In the genomic region with DNA sequence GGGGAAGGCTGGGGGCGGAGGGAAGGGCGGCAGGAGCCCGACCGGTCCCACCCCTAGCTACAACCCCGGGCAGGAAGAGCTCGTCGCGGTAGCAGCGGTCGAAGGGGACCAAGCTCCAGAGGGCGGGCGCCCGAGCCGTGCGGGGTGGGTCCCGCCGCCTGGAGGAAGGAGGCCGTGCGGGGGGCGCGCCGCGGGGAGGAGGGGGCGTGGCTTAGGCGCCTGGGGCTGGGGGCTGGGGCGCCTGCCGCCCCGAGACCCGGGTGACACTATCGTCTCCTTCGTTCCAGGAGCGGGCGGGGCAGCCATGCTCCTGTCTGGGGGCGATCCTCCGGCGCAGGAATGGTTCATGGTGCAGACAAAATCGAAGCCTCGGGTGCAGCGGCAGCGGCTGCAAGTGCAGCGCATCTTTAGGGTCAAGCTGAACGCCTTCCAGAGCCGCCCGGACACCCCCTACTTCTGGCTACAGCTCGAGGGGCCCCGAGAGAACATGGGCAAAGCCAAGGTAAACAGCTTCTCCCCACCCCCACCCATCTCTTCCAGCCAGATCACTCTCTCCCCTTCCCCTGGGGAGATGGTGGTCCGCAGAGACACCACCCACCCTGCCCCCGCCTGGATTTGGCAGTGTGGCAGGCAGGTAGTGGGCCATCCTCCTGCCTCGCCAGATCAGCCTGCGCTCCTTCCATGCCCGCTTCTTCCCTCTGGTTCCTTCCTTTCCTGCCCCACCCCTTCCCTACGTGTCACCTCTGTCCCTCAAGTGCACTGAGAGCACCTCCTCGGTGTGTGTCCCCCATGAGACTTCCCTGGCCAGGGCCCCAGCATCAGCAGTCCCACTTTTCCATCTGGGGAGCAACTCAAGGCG, we compare ENCODE assay signal across 8 cellular contexts. TPM values are rescaled to one million over a fixed set of nuclear protein-coding genes. Genes with fewer than 3 reads are reported as not detected.
DNase-seq lines count a peak whose midpoint lies in the region; ATAC-seq and TF ChIP-seq lines count a peak whose summit lies in the region.

A gene (plus strand): TSS at position 61 of the 859 bp plus-strand sequence. CDS start 244 bp downstream, at position 305.

- H3K27me3 Mint-ChIP-seq in activated CD4-positive, alpha-beta T cell treated with anti-CD3 and anti-CD28 coated beads for 36 hours = peaks cover 4% of the 10 kb centered on the region

- no peak for TF ChIP-seq RAD21 in liver (IDR thresholded peaks at IDR 0.05)

- WGBS in liver = 11% methylated on average over 54 of the region's 54 CpGs

- no peaks in the 10 kb centered on the region for H3K9me3 Mint-ChIP-seq in activated CD4-positive, alpha-beta T cell treated with anti-CD3 and anti-CD28 coated beads for 36 hours (ENCODE audit: low read depth)

- intact Hi-C loops in activated CD4-positive, alpha-beta T cell treated with anti-CD3 and anti-CD28 coated beads for 36 hours (cut with DNase I, micrococcal nuclease) = no loop called here

- H3K9me3 ChIP-seq in WERI-Rb-1 (ENCODE audit: severe bottlenecking) (no peaks in the 10 kb centered on the region), liver (ENCODE audit: control insufficient read depth in 4 of 4, low read length in 3 of 4) (no peaks in the 10 kb centered on the region)

- H3K27ac ChIP-seq in WERI-Rb-1 (peak within 1 kb of the TSS; percentile 71), liver (ENCODE audit: low read depth in 1 of 2, low read length in 2 of 2) (peak within 1 kb of the TSS; percentile 36 to 45)

- peak within 1 kb of the TSS; percentile 3 to 10 for H3K9ac ChIP-seq in liver (ENCODE audit: low read depth in 1 of 2, low read length in 2 of 2)

- peak within 1 kb of the TSS; percentile 13 for H3K4me3 Mint-ChIP-seq in activated CD4-positive, alpha-beta T cell treated with anti-CD3 and anti-CD28 coated beads for 36 hours

- H3K36me3 ChIP-seq in WERI-Rb-1 = no peaks in the 10 kb centered on the region
- H3K36me3 ChIP-seq in liver (ENCODE audit: control insufficient read depth in 4 of 4, insufficient read depth in 3 of 4, low read depth in 1 of 4, low read length in 3 of 4) = no peaks in the 10 kb centered on the region

- POLR2A ChIA-PET in activated CD4-positive, alpha-beta T cell treated with anti-CD3 and anti-CD28 coated beads for 36 hours (lab: Charles Lee) = interaction anchor here (0.8 kb wide), 1 partner anchor 20 kb away, joined by 3 read pairs; no protein-coding TSS in a partner anchor

- peaks cover 4% of the 10 kb centered on the region for H3K4me1 Mint-ChIP-seq in activated CD4-positive, alpha-beta T cell treated with anti-CD3 and anti-CD28 coated beads for 36 hours

- H3K4me1 ChIP-seq in liver (ENCODE audit: control insufficient read depth in 4 of 4, insufficient read depth in 4 of 4, low read length in 3 of 4) = peaks cover 3 to 39% (median 29%) of the 10 kb centered on the region in 4 donors

- H3K36me3 Mint-ChIP-seq in activated CD4-positive, alpha-beta T cell treated with anti-CD3 and anti-CD28 coated beads for 36 hours (ENCODE audit: low read depth) = no peaks in the 10 kb centered on the region

- CTCF ChIA-PET in activated CD4-positive, alpha-beta T cell treated with anti-CD3 and anti-CD28 coated beads for 36 hours (lab: Charles Lee) = interaction anchor here (1.9 kb wide), 1 partner anchor 32 kb away, joined by 8 read pairs; no protein-coding TSS in a partner anchor

- H3K27ac Mint-ChIP-seq in activated CD4-positive, alpha-beta T cell treated with anti-CD3 and anti-CD28 coated beads for 36 hours = no peak within 1 kb of the TSS

- peak; percentile 44 for DNase-seq in activated CD4-positive, alpha-beta T cell treated with anti-CD3 and anti-CD28 coated beads for 36 hours
- no peak for DNase-seq in activated CD4-positive, alpha-beta T cell treated with anti-CD3 and anti-CD28 coated beads for 1 hour
- peak; percentile 68 for DNase-seq in WERI-Rb-1
- peak; percentile 57 for DNase-seq in dermis blood vessel endothelial cell
- peak; percentile 38 for DNase-seq in stimulated activated CD8-positive, alpha-beta memory T cell treated with anti-CD3 and anti-CD28 coated beads, Interleukin-4, amount 100 ng/mL, for 48 hours
- no peak for DNase-seq in HCEC 1CT

- H3K27me3 ChIP-seq in WERI-Rb-1 (ENCODE audit: insufficient read depth, low read depth, severe bottlenecking) (no peaks in the 10 kb centered on the region), liver (ENCODE audit: control insufficient read depth in 4 of 4, insufficient read depth in 4 of 4, low read length in 3 of 4) (no peaks in the 10 kb centered on the region)

- H3K4me3 ChIP-seq in WERI-Rb-1 (ENCODE audit: low read depth, low read length) (peak within 1 kb of the TSS; percentile 85), liver (ENCODE audit: low read depth in 1 of 3, low read length in 3 of 3) (peak within 1 kb of the TSS; percentile 50 to 58 (median 53))

- peak; percentile 76 for ATAC-seq in activated CD4-positive, alpha-beta T cell treated with anti-CD3 and anti-CD28 coated beads for 36 hours
- ATAC-seq in GM19023 (IDR thresholded peaks at IDR 0.05; ENCODE audit: unreplicated experiment) = no peak

- no peak for TF ChIP-seq CTCF in WERI-Rb-1 (IDR thresholded peaks at IDR 0.05; ENCODE audit: low read depth, low read length)
- TF ChIP-seq CTCF in liver (IDR thresholded peaks at IDR 0.05; ENCODE audit: low read depth, low read length, missing input control) = no peak

TF ChIP-seq in liver, 16 proteins besides CTCF, POLR2A, EP300 and RAD21:
- TF ChIP-seq, protein P1, sequence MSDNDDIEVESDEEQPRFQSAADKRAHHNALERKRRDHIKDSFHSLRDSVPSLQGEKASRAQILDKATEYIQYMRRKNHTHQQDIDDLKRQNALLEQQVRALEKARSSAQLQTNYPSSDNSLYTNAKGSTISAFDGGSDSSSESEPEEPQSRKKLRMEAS (IDR thresholded peaks at IDR 0.05) = no peak
- TF ChIP-seq, protein P2, sequence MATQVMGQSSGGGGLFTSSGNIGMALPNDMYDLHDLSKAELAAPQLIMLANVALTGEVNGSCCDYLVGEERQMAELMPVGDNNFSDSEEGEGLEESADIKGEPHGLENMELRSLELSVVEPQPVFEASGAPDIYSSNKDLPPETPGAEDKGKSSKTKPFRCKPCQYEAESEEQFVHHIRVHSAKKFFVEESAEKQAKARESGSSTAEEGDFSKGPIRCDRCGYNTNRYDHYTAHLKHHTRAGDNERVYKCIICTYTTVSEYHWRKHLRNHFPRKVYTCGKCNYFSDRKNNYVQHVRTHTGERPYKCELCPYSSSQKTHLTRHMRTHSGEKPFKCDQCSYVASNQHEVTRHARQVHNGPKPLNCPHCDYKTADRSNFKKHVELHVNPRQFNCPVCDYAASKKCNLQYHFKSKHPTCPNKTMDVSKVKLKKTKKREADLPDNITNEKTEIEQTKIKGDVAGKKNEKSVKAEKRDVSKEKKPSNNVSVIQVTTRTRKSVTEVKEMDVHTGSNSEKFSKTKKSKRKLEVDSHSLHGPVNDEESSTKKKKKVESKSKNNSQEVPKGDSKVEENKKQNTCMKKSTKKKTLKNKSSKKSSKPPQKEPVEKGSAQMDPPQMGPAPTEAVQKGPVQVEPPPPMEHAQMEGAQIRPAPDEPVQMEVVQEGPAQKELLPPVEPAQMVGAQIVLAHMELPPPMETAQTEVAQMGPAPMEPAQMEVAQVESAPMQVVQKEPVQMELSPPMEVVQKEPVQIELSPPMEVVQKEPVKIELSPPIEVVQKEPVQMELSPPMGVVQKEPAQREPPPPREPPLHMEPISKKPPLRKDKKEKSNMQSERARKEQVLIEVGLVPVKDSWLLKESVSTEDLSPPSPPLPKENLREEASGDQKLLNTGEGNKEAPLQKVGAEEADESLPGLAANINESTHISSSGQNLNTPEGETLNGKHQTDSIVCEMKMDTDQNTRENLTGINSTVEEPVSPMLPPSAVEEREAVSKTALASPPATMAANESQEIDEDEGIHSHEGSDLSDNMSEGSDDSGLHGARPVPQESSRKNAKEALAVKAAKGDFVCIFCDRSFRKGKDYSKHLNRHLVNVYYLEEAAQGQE (IDR thresholded peaks at IDR 0.05) = no peak
- TF ChIP-seq NR2F2 (IDR thresholded peaks at IDR 0.05) (no peak), JUND (IDR thresholded peaks at IDR 0.05) (no peak), HNF4G (IDR thresholded peaks at IDR 0.05) (no peak), FOXA2 (IDR thresholded peaks at IDR 0.05) (no peak), SP1 (IDR thresholded peaks at IDR 0.05) (no peak), GABPA (IDR thresholded peaks at IDR 0.05 in 1 of 2, conservative IDR thresholded peaks at IDR 0.05 in 1 of 2) (no peak), TAF1 (conservative IDR thresholded peaks at IDR 0.05) (no peak), HNF4A (conservative IDR thresholded peaks at IDR 0.05) (no peak), RXRA (IDR thresholded peaks at IDR 0.05) (no peak), FOXA1 (IDR thresholded peaks at IDR 0.05) (no peak)
- TF ChIP-seq, protein P3, sequence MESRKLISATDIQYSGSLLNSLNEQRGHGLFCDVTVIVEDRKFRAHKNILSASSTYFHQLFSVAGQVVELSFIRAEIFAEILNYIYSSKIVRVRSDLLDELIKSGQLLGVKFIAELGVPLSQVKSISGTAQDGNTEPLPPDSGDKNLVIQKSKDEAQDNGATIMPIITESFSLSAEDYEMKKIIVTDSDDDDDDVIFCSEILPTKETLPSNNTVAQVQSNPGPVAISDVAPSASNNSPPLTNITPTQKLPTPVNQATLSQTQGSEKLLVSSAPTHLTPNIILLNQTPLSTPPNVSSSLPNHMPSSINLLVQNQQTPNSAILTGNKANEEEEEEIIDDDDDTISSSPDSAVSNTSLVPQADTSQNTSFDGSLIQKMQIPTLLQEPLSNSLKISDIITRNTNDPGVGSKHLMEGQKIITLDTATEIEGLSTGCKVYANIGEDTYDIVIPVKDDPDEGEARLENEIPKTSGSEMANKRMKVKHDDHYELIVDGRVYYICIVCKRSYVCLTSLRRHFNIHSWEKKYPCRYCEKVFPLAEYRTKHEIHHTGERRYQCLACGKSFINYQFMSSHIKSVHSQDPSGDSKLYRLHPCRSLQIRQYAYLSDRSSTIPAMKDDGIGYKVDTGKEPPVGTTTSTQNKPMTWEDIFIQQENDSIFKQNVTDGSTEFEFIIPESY (IDR thresholded peaks at IDR 0.05) = no peak

RNA-seq across cellular contexts. Expression of the gene that starts here (rescaled TPM):
- total RNA-seq in activated CD4-positive, alpha-beta T cell treated with anti-CD3 and anti-CD28 coated beads for 36 hours = under 1 TPM; 0.07 to 0.16 TPM
- total RNA-seq in dermis blood vessel endothelial cell (12.6 and 17.0 TPM in 2 replicates), liver (10 to 100 TPM in 1 of 2 donors, 1 to 10 TPM in 1; 2.5 to 11.0 TPM)
- under 1 TPM; 0.89 to 0.99 TPM for polyA plus RNA-seq in liver

Comparison
In these comparisons a context has a peak if more than half of its experiments do, and no peak if none do; other contexts are left out.
1. Peak in DNase-seq and ATAC-seq in activated CD4-positive, alpha-beta T cell treated with anti-CD3 and anti-CD28 coated beads for 36 hours; RNA of the gene not detected or under 1 TPM.
2. DNase-seq: peak in WERI-Rb-1 (single experiment), dermis blood vessel endothelial cell (single experiment) and stimulated activated CD8-positive, alpha-beta memory T cell treated with anti-CD3 and anti-CD28 coated beads, Interleukin-4, amount 100 ng/mL, for 48 hours (single experiment); none in activated CD4-positive, alpha-beta T cell treated with anti-CD3 and anti-CD28 coated beads for 1 hour (single experiment) and HCEC 1CT (single experiment).